ENCODE assay signal across 8 cellular contexts in genomic region chr12:10214131-10214876, GRCh38. TPM values are rescaled to one million over a fixed set of nuclear protein-coding genes. Genes with fewer than 3 reads are reported as not detected.
A peak's percentile ranks its signal among the peaks of the same experiment; 100 is the strongest.
DNase-seq lines count a peak whose midpoint lies in the region; ATAC-seq, FAIRE-seq and TF ChIP-seq lines count a peak whose summit lies in the region.

No MANE protein-coding gene starts in this region.

- H4K20me1 ChIP-seq in GM23248 (ENCODE audit: insufficient read depth): no peaks in the 10 kb centered on the region
- H4K20me1 ChIP-seq in endothelial cell of umbilical vein (replicated peaks; ENCODE audit: control insufficient read depth, extremely low read depth, insufficient read depth, low read length): no peaks in the 10 kb centered on the region

- POLR2A ChIA-PET in Panc1 (lab: Charles Lee): interaction anchor here (0.6 kb wide), 1 partner anchor 231 kb away, joined by 11 read pairs; no protein-coding TSS in a partner anchor
- POLR2A ChIA-PET in endothelial cell of umbilical vein (lab: Charles Lee): interaction anchor here (0.8 kb wide), 1 partner anchor 13 kb away, joined by 3 read pairs; no protein-coding TSS in a partner anchor

- TF ChIP-seq CTCF in Panc1 (IDR thresholded peaks at IDR 0.05) (no peak), endothelial cell of umbilical vein (IDR thresholded peaks at IDR 0.05; ENCODE audit: extremely low read depth in 1 of 2, insufficient read depth in 1 of 2, low read depth in 1 of 2, low read length in 2 of 2) (no peak)

- CTCF ChIA-PET in Panc1 (lab: Charles Lee): no interaction called here
- CTCF ChIA-PET in endothelial cell of umbilical vein (lab: Charles Lee): interaction anchor here (1.1 to 4.0 kb wide), 5 partner anchors 9 to 536 kb away, joined by 3 to 22 read pairs (median 6); no protein-coding TSS in a partner anchor

- in situ Hi-C loops in GM23248 (cut with MboI): no loop called here
- in situ Hi-C loops in Panc1 (cut with HindIII; ENCODE audit: low pct_unique_long_range_greater_than_20kb, low sequenced_read_pairs): no loop called here

- H3K9me1 ChIP-seq in endothelial cell of umbilical vein (replicated peaks; ENCODE audit: control insufficient read depth, extremely low read depth, insufficient read depth, low read length): no peaks in the 10 kb centered on the region

- 4% methylated on average over 10 of the region's 10 CpGs for WGBS in GM23248 (ENCODE audit: low coverage in 1 of 2, low lambda C conversion rate in 2 of 2, missing lambda C conversion rate in 2 of 2), 2 experiments

- H3K9ac ChIP-seq in GM23248 (peak overlapping the region; percentile 100), endothelial cell of umbilical vein (replicated peaks; ENCODE audit: extremely low read depth, insufficient read depth, low read length) (peak overlapping the region; percentile 98)

- H3K27ac ChIP-seq in GM23248 (peak overlapping the region; percentile 100), Panc1 (ENCODE audit: low read length) (peak overlapping the region; percentile 82), endothelial cell of umbilical vein (ENCODE audit: insufficient read depth, low read depth, low read length) (peak overlapping the region; percentile 96)

- H3K36me3 ChIP-seq in GM23248 (ENCODE audit: low read depth) (peaks cover 4% of the 10 kb centered on the region; the same call in 1 of the 2 replicates), Panc1 (ENCODE audit: control insufficient read depth, insufficient read depth, low read length) (peaks cover 7% of the 10 kb centered on the region; the same call in 1 of the 2 replicates), endothelial cell of umbilical vein (ENCODE audit: control insufficient read depth in 2 of 2, extremely low read depth in 1 of 2, insufficient read depth in 2 of 2, low read length in 2 of 2) (peaks cover 0 to 3% of the 10 kb centered on the region in 2 experiments), neuron (ENCODE audit: insufficient read depth, low read length) (no peaks in the 10 kb centered on the region)

- H3K9me2 ChIP-seq in GM23248 (ENCODE audit: insufficient read depth): no peaks in the 10 kb centered on the region

- H3F3A ChIP-seq in GM23248 (ENCODE audit: insufficient read depth): peaks cover 28% of the 10 kb centered on the region

- dilution Hi-C loops in endothelial cell of umbilical vein (cut with MboI; ENCODE audit: extremely low pct_ligation_motif_present, low sequenced_read_pairs): no loop called here

- H3K79me2 ChIP-seq in GM23248 (ENCODE audit: insufficient read depth) (peaks cover 55% of the 10 kb centered on the region), endothelial cell of umbilical vein (ENCODE audit: control insufficient read depth, insufficient read depth, low read length) (peaks cover 38% of the 10 kb centered on the region)

- BruUV-seq in Panc1 (replicated peaks; lab: Mats Ljungman, UMichigan) (TSS peak; percentile 76), endothelial cell of umbilical vein (replicated peaks; lab: Mats Ljungman, UMichigan) (no TSS peak)

- peak overlapping the region; percentile 98 for H3K4me3 ChIP-seq in GM23248
- peak overlapping the region; percentile 72 to 85 for H3K4me3 ChIP-seq in Panc1 (ENCODE audit: low read depth in 2 of 2, low read length in 2 of 2)
- H3K4me3 ChIP-seq in endothelial cell of umbilical vein (replicated peaks in 1 of 3; ENCODE audit: insufficient read depth in 1 of 3, low read depth in 1 of 3, low read length in 3 of 3): peak overlapping the region; percentile 46 to 99 (median 93)
- peak overlapping the region; percentile 57 for H3K4me3 ChIP-seq in neuron (ENCODE audit: low read length)

- H3K4me1 ChIP-seq in GM23248 (ENCODE audit: insufficient read depth) (peaks cover 25% of the 10 kb centered on the region), Panc1 (ENCODE audit: control insufficient read depth, insufficient read depth, low read length) (no peaks in the 10 kb centered on the region; the same call in 1 of the 2 replicates), endothelial cell of umbilical vein (ENCODE audit: control insufficient read depth, extremely low read depth, insufficient read depth, low read length) (peaks cover 11% of the 10 kb centered on the region), neuron (ENCODE audit: insufficient read depth, low read length) (peaks cover 7% of the 10 kb centered on the region)

- ATAC-seq in Panc1: no peak

- peak; percentile 73 for DNase-seq in GM23248
- DNase-seq in Panc1 (ENCODE audit: low read depth, low spot score): no peak
- peak; percentile 67 for DNase-seq in endothelial cell of umbilical vein (ENCODE audit: low read depth, low spot score)
- no peak for DNase-seq in midbrain (lab: John Stamatoyannopoulos, UW)
- DNase-seq in NCI-H2196 (lab: John Stamatoyannopoulos, UW; ENCODE audit: unreplicated experiment): no peak
- no peak for DNase-seq in activated CD4-positive, alpha-beta T cell treated with anti-CD3 and anti-CD28 coated beads, Interleukin-2, amount 50 U/mL, for 1 hour
- no peak for DNase-seq in activated effector memory CD4-positive, alpha-beta T cell treated with Interleukin-2 at 50 U/mL for 16 hours

- no peaks in the 10 kb centered on the region for H3K9me3 ChIP-seq in GM23248 (ENCODE audit: low read depth)
- H3K9me3 ChIP-seq in Panc1 (ENCODE audit: control insufficient read depth, insufficient read depth, low read depth, low read length): no peaks in the 10 kb centered on the region
- H3K9me3 ChIP-seq in endothelial cell of umbilical vein (replicated peaks; ENCODE audit: control insufficient read depth, insufficient read depth, low read length): no peaks in the 10 kb centered on the region
- H3K9me3 ChIP-seq in neuron (ENCODE audit: low read length): no peaks in the 10 kb centered on the region

- H3K4me2 ChIP-seq in GM23248 (ENCODE audit: unreplicated experiment): peak overlapping the region; percentile 96
- peak overlapping the region; percentile 100 for H3K4me2 ChIP-seq in endothelial cell of umbilical vein (ENCODE audit: insufficient read depth, low read length)

- intact Hi-C loops in Panc1 (cut with micrococcal nuclease; ENCODE audit: unreplicated experiment) (no loop called here), endothelial cell of umbilical vein (cut with micrococcal nuclease) (loop anchor here (5.0 kb wide), 2 partner anchors 197 to 458 kb away; partner anchors contain the start of gene STYK1)

- peak; percentile 79 for FAIRE-seq in endothelial cell of umbilical vein (lab: Jason Lieb, UNC)

- H3K27me3 ChIP-seq in GM23248 (replicated peaks; ENCODE audit: insufficient read depth) (no peaks in the 10 kb centered on the region), Panc1 (ENCODE audit: control insufficient read depth, insufficient read depth, low read length) (no peaks in the 10 kb centered on the region), endothelial cell of umbilical vein (ENCODE audit: control insufficient read depth in 2 of 2, insufficient read depth in 2 of 2, low read length in 2 of 2) (no peaks in the 10 kb centered on the region), neuron (ENCODE audit: insufficient read depth, low read length) (no peaks in the 10 kb centered on the region)

- H2AFZ ChIP-seq in GM23248 (peak overlapping the region; percentile 34), endothelial cell of umbilical vein (ENCODE audit: low read depth, low read length) (no peak overlapping the region), neuron (ENCODE audit: low read depth, low read length) (peak overlapping the region; percentile 95)

- no peak for TF ChIP-seq POLR2A in endothelial cell of umbilical vein (IDR thresholded peaks at IDR 0.05; ENCODE audit: low read depth, low read length)

RNA-seq across cellular contexts. Expression of gene GABARAPL1, which starts 1.6 kb away (rescaled TPM):
- total RNA-seq in GM23248 (2014; rRNA removed; shearing (Covaris generic)): 98.6 and 127 TPM in 2 replicates
- polyA plus RNA-seq in GM23248 (2016; fragmentation: Nextera tagmentation; extraction: Ambion mirVana): 94.9 and 97.4 TPM in 2 replicates
- 24.1 TPM for total RNA-seq in Panc1 (2021; ENCODE audit: unreplicated experiment)
- polyA plus RNA-seq in Panc1 (2012; ENCODE audit: insufficient read length): 30.0 TPM
- 59.4 and 69.0 TPM in 2 replicates for total RNA-seq in endothelial cell of umbilical vein
- polyA plus RNA-seq in endothelial cell of umbilical vein: 64.8 and 65.6 TPM in 2 replicates
- polyA plus RNA-seq in endothelial cell of umbilical vein (2011; cell fraction: cytosol; rRNA removed): 69.9 and 77.9 TPM in 2 replicates
- 141 and 165 TPM in 2 replicates for polyA plus RNA-seq in endothelial cell of umbilical vein (2011; cell fraction: nucleus; rRNA removed)
- polyA plus RNA-seq in endothelial cell of umbilical vein (2012): 90.8 and 126 TPM in 2 replicates
- polyA minus RNA-seq in endothelial cell of umbilical vein: 92.8 and 123 TPM in 2 replicates
- polyA minus RNA-seq in endothelial cell of umbilical vein (2011; cell fraction: cytosol; rRNA and poly(A)+ RNA removed): 31.0 TPM
- polyA minus RNA-seq in endothelial cell of umbilical vein (2011; cell fraction: nucleus; rRNA and poly(A)+ RNA removed): 101 and 121 TPM in 2 replicates

RNA-seq across cellular contexts. Expression of gene TMEM52B, which starts 35.5 kb away (rescaled TPM):
- 6.7 TPM in 1 of 2 replicates, not detected in the other for total RNA-seq in GM23248 (2014; rRNA removed; shearing (Covaris generic))
- polyA plus RNA-seq in GM23248 (2016; fragmentation: Nextera tagmentation; extraction: Ambion mirVana) (0.25 and 0.98 TPM in 2 replicates), endothelial cell of umbilical vein (not detected in 2 replicates)
- total RNA-seq in Panc1 (2021; ENCODE audit: unreplicated experiment) (not detected), endothelial cell of umbilical vein (0.24 TPM in 1 of 2 replicates, not detected in the other)
- polyA plus RNA-seq in Panc1 (2012; ENCODE audit: insufficient read length): not detected
- polyA plus RNA-seq in endothelial cell of umbilical vein (2011; cell fraction: cytosol; rRNA removed): not detected in 2 replicates
- polyA plus RNA-seq in endothelial cell of umbilical vein (2011; cell fraction: nucleus; rRNA removed): not detected in 2 replicates
- not detected in 2 replicates for polyA plus RNA-seq in endothelial cell of umbilical vein (2012)
- not detected in 2 replicates for polyA minus RNA-seq in endothelial cell of umbilical vein
- 3.5 TPM for polyA minus RNA-seq in endothelial cell of umbilical vein (2011; cell fraction: cytosol; rRNA and poly(A)+ RNA removed)
- not detected in 2 replicates for polyA minus RNA-seq in endothelial cell of umbilical vein (2011; cell fraction: nucleus; rRNA and poly(A)+ RNA removed)

RNA-seq across cellular contexts. Expression of gene OLR1, which starts 42.4 kb away (rescaled TPM):
- total RNA-seq in GM23248 (2014; rRNA removed; shearing (Covaris generic)): 6.3 and 6.8 TPM in 2 replicates
- polyA plus RNA-seq in GM23248 (2016; fragmentation: Nextera tagmentation; extraction: Ambion mirVana): 4.4 and 4.6 TPM in 2 replicates
- total RNA-seq in Panc1 (2021; ENCODE audit: unreplicated experiment): 0.74 TPM
- polyA plus RNA-seq in Panc1 (2012; ENCODE audit: insufficient read length): 0.42 TPM
- total RNA-seq in endothelial cell of umbilical vein: not detected in 2 replicates
- not detected in 2 replicates for polyA plus RNA-seq in endothelial cell of umbilical vein
- polyA plus RNA-seq in endothelial cell of umbilical vein (2011; cell fraction: cytosol; rRNA removed): not detected in 2 replicates
- not detected in 2 replicates for polyA plus RNA-seq in endothelial cell of umbilical vein (2011; cell fraction: nucleus; rRNA removed)
- not detected in 2 replicates for polyA plus RNA-seq in endothelial cell of umbilical vein (2012)
- not detected in 2 replicates for polyA minus RNA-seq in endothelial cell of umbilical vein
- polyA minus RNA-seq in endothelial cell of umbilical vein (2011; cell fraction: cytosol; rRNA and poly(A)+ RNA removed): 32.6 TPM
- 0.24 TPM in 1 of 2 replicates, not detected in the other for polyA minus RNA-seq in endothelial cell of umbilical vein (2011; cell fraction: nucleus; rRNA and poly(A)+ RNA removed)

Comparison
In these comparisons a context has a peak if more than half of its experiments do, and no peak if none do; other contexts are left out.
1. DNase-seq: peak in GM23248 (single experiment) and endothelial cell of umbilical vein (single experiment); none in Panc1 (single experiment), midbrain (single experiment), NCI-H2196 (single experiment), activated CD4-positive, alpha-beta T cell treated with anti-CD3 and anti-CD28 coated beads, Interleukin-2, amount 50 U/mL, for 1 hour (single experiment) and activated effector memory CD4-positive, alpha-beta T cell treated with Interleukin-2 at 50 U/mL for 16 hours (single experiment).
2. Peak in every context shown above with its lines, with median percentiles within 50 percentile points of each other: H3K27ac ChIP-seq and H3K4me3 ChIP-seq.